Comparison of ENCODE assay signal across 17 cellular contexts in the genomic region with DNA sequence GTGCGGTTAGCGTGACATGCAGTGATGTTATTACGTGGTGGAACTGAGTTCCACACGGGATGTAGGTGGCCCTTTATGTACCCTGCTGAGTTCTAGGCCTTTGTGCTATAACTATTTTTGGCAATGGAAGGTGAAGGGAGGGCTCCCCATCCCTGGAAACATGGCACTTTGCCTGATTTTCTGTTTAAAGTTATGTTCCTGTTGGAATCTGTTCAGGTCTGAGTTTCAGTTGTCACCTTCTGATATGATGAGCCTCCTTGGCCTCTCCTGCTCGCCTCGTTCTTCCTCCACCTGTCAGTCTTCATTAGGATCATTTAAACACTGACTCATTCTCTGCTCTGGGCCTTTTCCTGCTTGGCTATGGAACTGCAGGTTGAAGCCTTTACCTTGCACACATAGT.
A peak's percentile ranks its signal among the peaks of the same experiment; 100 is the strongest.
DNase-seq lines count a peak whose midpoint lies in the region; ATAC-seq and TF ChIP-seq lines count a peak whose summit lies in the region.
"Had no signal": no experiment of that assay in that cellular context is flagged by ENCODE, and none has a peak within 500 bp of the region (broad histone marks: within the 10 kb centered on the region; RNA-seq: fewer than 3 reads in every experiment).

No MANE protein-coding gene starts in this region.

- no peak overlapping the region for H3K4me3 Mint-ChIP-seq in Caco-2 (ENCODE audit: unreplicated experiment)
- H3K4me3 Mint-ChIP-seq: CD4-positive, CD25-positive, alpha-beta regulatory T cell; IgD-negative memory B cell had no signal

- TF ChIP-seq CTCF in Caco-2 (IDR thresholded peaks at IDR 0.05; ENCODE audit: insufficient read depth in 1 of 2, low read depth in 1 of 2, low read length in 1 of 2, severe bottlenecking in 1 of 2, unreplicated experiment in 1 of 2), result no peak
- no peak for TF ChIP-seq CTCF in mucosa of descending colon (IDR thresholded peaks at IDR 0.05)
- TF ChIP-seq CTCF in tibial nerve (IDR thresholded peaks at IDR 0.05), result no peak

- H3K4me1 ChIP-seq in Caco-2 (peaks cover 33% of the 10 kb centered on the region), Karpas-422 (ENCODE audit: low read length) (peaks cover 29% of the 10 kb centered on the region), mucosa of descending colon (ENCODE audit: low read depth) (no peaks in the 10 kb centered on the region), tibial nerve (peaks cover 0 to 2% (median 0%) of the 10 kb centered on the region in 4 donors)
- H3K4me1 ChIP-seq: HAP-1 had no signal

- H3K27ac ChIP-seq in Karpas-422 (ENCODE audit: low read length) (peak overlapping the region; percentile 51), tibial nerve (no peak overlapping the region)
- H3K27ac ChIP-seq: SK-N-MC had no signal

- no peak for DNase-seq in Caco-2
- no peak for DNase-seq in Karpas-422
- DNase-seq in cerebellar cortex (ENCODE audit: low spot score), result peak; percentile 78
- no peak for DNase-seq in mucosa of descending colon
- DNase-seq in ecto neural progenitor cell (ENCODE audit: low spot score), result no peak
- no peak for DNase-seq in tibial nerve (ENCODE audit: low spot score in 2 of 2)
- DNase-seq: Calu3, DMS79, NCI-H1417, NCI-H187 treated with DMSO at 0.1 percent for 48 hours, NCI-H446 treated with DMSO at 0.1 percent for 48 hours, NCI-H82 had no signal

- H3K27me3 ChIP-seq in Caco-2 (replicated peaks; ENCODE audit: control insufficient read depth, insufficient read depth, low read length) (no peaks in the 10 kb centered on the region), Karpas-422 (ENCODE audit: low read length) (no peaks in the 10 kb centered on the region), tibial nerve (no peaks in the 10 kb centered on the region)

- no peaks in the 10 kb centered on the region for H4K20me1 ChIP-seq in Karpas-422 (ENCODE audit: insufficient read depth, low read depth, low read length)

- peaks cover 63% of the 10 kb centered on the region for H3K79me2 ChIP-seq in Karpas-422 (ENCODE audit: low read length)

- POLR2A ChIA-PET in Caco-2 (lab: Charles Lee), result no interaction called here

- TF ChIP-seq POLR2A in tibial nerve (IDR thresholded peaks at IDR 0.05), result no peak

- no TSS peak for BruUV-seq in Caco-2 (replicated peaks; lab: Mats Ljungman, UMichigan)

- CTCF ChIA-PET in Caco-2 (lab: Charles Lee), result no interaction called here

- no peaks in the 10 kb centered on the region for H3K27me3 Mint-ChIP-seq in Caco-2 (ENCODE audit: insufficient read depth, unreplicated experiment)
- H3K27me3 Mint-ChIP-seq: CD4-positive, CD25-positive, alpha-beta regulatory T cell; IgD-negative memory B cell had no signal

- H3K9me2 ChIP-seq in Karpas-422 (replicated peaks; ENCODE audit: insufficient read depth, low read length), result no peaks in the 10 kb centered on the region

- TF ChIP-seq EP300 in tibial nerve (IDR thresholded peaks at IDR 0.05), result no peak

- H3K4me1 Mint-ChIP-seq in Caco-2 (ENCODE audit: low read depth, unreplicated experiment), result peaks cover 38% of the 10 kb centered on the region

- H3K4me2 ChIP-seq in Karpas-422 (ENCODE audit: low read depth, low read length, poor library complexity, severe bottlenecking), result peak overlapping the region; percentile 58

- H3K36me3 Mint-ChIP-seq in Caco-2 (ENCODE audit: insufficient read depth, unreplicated experiment), result no peaks in the 10 kb centered on the region

- intact Hi-C loops in Caco-2 (cut with micrococcal nuclease; ENCODE audit: unreplicated experiment) (loop anchor here (5.0 kb wide), 1 partner anchor 352 kb away; no protein-coding TSS in a partner anchor), mucosa of descending colon (cut with DNase I, micrococcal nuclease) (no loop called here)

- H3K36me3 ChIP-seq in Caco-2 (ENCODE audit: control insufficient read depth, insufficient read depth, low read length), result no peaks in the 10 kb centered on the region
- no peaks in the 10 kb centered on the region for H3K36me3 ChIP-seq in Karpas-422 (ENCODE audit: insufficient read depth, low read length)
- no peaks in the 10 kb centered on the region for H3K36me3 ChIP-seq in mucosa of descending colon (ENCODE audit: low read depth)
- H3K36me3 ChIP-seq in tibial nerve, result peaks cover 0 to 13% (median 0%) of the 10 kb centered on the region in 3 donors
- H3K36me3 ChIP-seq: HAP-1 had no signal

- H3K27ac Mint-ChIP-seq in Caco-2 (ENCODE audit: unreplicated experiment), result peak overlapping the region; percentile 2
- H3K27ac Mint-ChIP-seq: IgD-negative memory B cell had no signal

- no peaks in the 10 kb centered on the region for H3K9me3 ChIP-seq in Caco-2
- H3K9me3 ChIP-seq in Karpas-422 (ENCODE audit: low read length), result no peaks in the 10 kb centered on the region
- H3K9me3 ChIP-seq in mucosa of descending colon, result no peaks in the 10 kb centered on the region
- H3K9me3 ChIP-seq in tibial nerve, result no peaks in the 10 kb centered on the region
- H3K9me3 ChIP-seq: HAP-1 had no signal

- ATAC-seq in mucosa of descending colon, result peak; percentile 50
- ATAC-seq in GM19455 (IDR thresholded peaks at IDR 0.05; ENCODE audit: unreplicated experiment), result no peak

- H3K9me3 Mint-ChIP-seq in Caco-2 (ENCODE audit: unreplicated experiment), result no peaks in the 10 kb centered on the region
- H3K9me3 Mint-ChIP-seq: CD4-positive, CD25-positive, alpha-beta regulatory T cell; IgD-negative memory B cell had no signal

- H3K4me3 ChIP-seq in Caco-2 (ENCODE audit: low read depth, low read length), result no peak overlapping the region
- H3K4me3 ChIP-seq in Karpas-422 (ENCODE audit: low read length), result peak overlapping the region; percentile 19; the same call in 1 of the 2 replicates
- H3K4me3 ChIP-seq in mucosa of descending colon, result no peak overlapping the region
- H3K4me3 ChIP-seq in tibial nerve, result no peak overlapping the region
- H3K4me3 ChIP-seq: HAP-1, SK-N-MC had no signal

- 90 to 96% methylated on average over 6 of the region's 6 CpGs for WGBS in tibial nerve, 2 donors

- no peak overlapping the region for H2AFZ ChIP-seq in Karpas-422 (ENCODE audit: low read length)

- H3K9ac ChIP-seq in Karpas-422 (ENCODE audit: low read length), result peak overlapping the region; percentile 17; the same call in 1 of the 2 replicates
